Comparison of ENCODE assay signal across 2 cellular contexts in the genomic region with DNA sequence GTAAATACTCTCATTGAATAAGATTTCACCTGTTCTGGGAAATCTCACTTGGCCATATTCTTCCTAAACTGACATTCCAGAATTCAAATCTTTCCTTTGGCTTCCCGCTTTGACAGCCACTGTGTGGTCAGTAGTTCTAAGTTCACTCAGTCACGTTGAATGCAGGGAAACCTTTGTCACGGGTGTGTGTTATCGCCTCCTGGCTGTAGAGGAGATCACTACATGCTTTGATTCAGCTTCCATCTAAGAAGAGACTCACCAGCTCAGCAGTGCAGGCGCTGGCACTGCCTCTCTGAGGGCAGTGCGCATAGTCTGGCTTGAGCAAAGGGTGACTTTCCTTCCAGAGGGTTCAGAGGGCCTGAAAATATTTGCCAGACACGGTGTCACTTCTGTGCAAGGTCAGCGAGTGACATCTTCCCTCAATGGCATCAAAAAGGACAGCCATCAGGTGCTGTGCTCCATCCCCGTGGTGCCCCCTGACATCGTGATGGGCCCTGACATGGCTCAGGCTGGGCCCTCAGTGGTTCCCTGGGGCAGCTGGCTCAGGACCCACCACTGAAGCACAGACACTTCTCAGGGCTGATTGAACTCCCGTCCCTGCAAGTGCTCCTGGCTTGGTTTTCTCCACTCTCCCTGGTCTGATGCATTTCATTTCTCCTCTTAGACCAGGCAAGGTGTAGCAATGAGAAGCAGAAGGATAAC.
TF ChIP-seq lines count a peak whose summit lies in the region.

No MANE protein-coding gene starts in this region.

TF ChIP-seq in IMR-90, 13 proteins besides CTCF, POLR2A, EP300 and RAD21:
- TF ChIP-seq CHD1 (IDR thresholded peaks at IDR 0.05; ENCODE audit: low read depth, low read length) (no peak), NFE2L2 (IDR thresholded peaks at IDR 0.05; ENCODE audit: low read depth, low read length) (no peak), RFX5 (IDR thresholded peaks at IDR 0.05; ENCODE audit: low read depth, low read length) (no peak), MAFK (IDR thresholded peaks at IDR 0.05; ENCODE audit: low read depth, low read length) (no peak), SMC3 (IDR thresholded peaks at IDR 0.05; ENCODE audit: low read depth, low read length) (no peak), RCOR1 (IDR thresholded peaks at IDR 0.05; ENCODE audit: insufficient replicate concordance, low read length) (no peak), MXI1 (IDR thresholded peaks at IDR 0.05; ENCODE audit: borderline replicate concordance, low read depth, low read length) (no peak), CEBPB (IDR thresholded peaks at IDR 0.05; ENCODE audit: low read depth, low read length) (no peak), MAZ (IDR thresholded peaks at IDR 0.05; ENCODE audit: borderline replicate concordance, low read depth, low read length) (no peak), BHLHE40 (IDR thresholded peaks at IDR 0.05; ENCODE audit: low read depth, low read length) (no peak), FOS (IDR thresholded peaks at IDR 0.05; ENCODE audit: low read depth, low read length) (no peak), USF2 (IDR thresholded peaks at IDR 0.05; ENCODE audit: low read depth, low read length) (no peak)
- TF ChIP-seq, protein P1, sequence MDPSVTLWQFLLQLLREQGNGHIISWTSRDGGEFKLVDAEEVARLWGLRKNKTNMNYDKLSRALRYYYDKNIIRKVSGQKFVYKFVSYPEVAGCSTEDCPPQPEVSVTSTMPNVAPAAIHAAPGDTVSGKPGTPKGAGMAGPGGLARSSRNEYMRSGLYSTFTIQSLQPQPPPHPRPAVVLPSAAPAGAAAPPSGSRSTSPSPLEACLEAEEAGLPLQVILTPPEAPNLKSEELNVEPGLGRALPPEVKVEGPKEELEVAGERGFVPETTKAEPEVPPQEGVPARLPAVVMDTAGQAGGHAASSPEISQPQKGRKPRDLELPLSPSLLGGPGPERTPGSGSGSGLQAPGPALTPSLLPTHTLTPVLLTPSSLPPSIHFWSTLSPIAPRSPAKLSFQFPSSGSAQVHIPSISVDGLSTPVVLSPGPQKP (IDR thresholded peaks at IDR 0.05; ENCODE audit: borderline replicate concordance, low read depth, low read length) = no peak
TF ChIP-seq in IMR-90: peak in this region for 0.

TF ChIP-seq in endothelial cell of umbilical vein, 7 proteins besides CTCF, POLR2A, EP300 and RAD21:
- TF ChIP-seq FOS (IDR thresholded peaks at IDR 0.05; ENCODE audit: borderline replicate concordance, insufficient read depth, low read length) (no peak), EZH2 (IDR thresholded peaks at IDR 0.05; ENCODE audit: borderline replicate concordance, low read depth, low read length, severe bottlenecking) (no peak), GATA2 (IDR thresholded peaks at IDR 0.05; ENCODE audit: insufficient read depth, insufficient read length, low read depth, low read length) (no peak), JUN (IDR thresholded peaks at IDR 0.05; ENCODE audit: borderline replicate concordance, insufficient read depth, insufficient read length, low read depth) (no peak)
